In the genomic region with DNA sequence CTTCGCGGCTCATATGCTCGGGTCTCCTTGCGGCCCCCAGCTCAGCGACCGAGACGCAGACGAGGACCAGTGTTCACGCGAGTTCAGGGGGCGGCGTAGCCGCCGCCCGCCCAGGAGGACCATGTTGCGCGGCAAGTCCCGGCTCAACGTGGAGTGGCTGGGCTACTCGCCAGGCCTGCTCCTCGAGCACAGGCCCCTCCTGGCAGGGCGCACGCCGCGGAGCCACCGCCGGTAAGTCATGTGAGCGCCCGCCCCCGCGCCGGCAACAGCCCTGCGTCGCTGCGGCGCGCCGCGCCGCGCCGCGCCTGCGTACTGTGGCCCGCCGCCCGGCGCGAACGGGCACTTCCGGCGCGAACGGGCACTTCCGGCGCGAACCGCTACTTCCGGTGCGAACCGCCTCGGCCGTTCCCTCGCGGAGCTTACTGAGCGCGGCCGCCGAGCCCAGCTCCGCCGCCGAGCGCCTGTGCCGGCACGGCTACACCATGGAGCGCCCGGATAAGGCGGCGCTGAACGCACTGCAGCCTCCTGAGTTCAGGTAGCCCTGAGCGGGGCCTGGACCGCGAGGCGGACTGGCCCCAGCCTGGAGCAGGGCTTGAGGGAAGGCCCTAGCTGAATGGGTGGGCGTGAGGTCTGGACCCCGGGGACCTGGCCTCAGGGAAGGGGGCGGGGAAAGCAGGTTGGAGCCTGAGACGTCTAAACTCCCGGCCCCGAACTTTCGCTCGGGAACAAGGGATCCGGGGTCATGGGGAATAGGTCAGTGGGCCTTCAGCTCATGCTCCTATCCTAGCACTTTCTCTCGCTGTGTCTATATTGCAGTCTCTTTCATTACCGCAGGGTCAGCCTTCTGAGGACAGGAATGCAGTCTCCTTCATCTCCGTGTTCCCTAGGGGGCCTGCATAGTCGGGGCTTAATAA, we compare ENCODE assay signal across 8 cellular contexts. TPM values are rescaled to one million over a fixed set of nuclear protein-coding genes. Genes with fewer than 3 reads are reported as not detected.
DNase-seq lines count a peak whose midpoint lies in the region; ATAC-seq and TF ChIP-seq lines count a peak whose summit lies in the region.

A gene with protein sequence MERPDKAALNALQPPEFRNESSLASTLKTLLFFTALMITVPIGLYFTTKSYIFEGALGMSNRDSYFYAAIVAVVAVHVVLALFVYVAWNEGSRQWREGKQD (plus strand): TSS at position 380 of the 914 bp plus-strand sequence. CDS start 103 bp downstream, at position 483.

- H3K79me2 ChIP-seq in DND-41 (ENCODE audit: insufficient read depth, low read length), result peaks cover 66% of the 10 kb centered on the region

- peaks cover 26% of the 10 kb centered on the region; the same call in 1 of the 2 replicates for H4K20me1 ChIP-seq in DND-41 (ENCODE audit: insufficient read depth, low read length)

- H3K27ac Mint-ChIP-seq in activated T-helper 17 cell treated with anti-CD3 and anti-CD28 coated beads, Interleukin-2, amount 50 U/mL, for 72 hours, result peak within 1 kb of the TSS; percentile 93
- peak within 1 kb of the TSS; percentile 98 to 100 (median 99) for H3K27ac Mint-ChIP-seq in nephron

- ATAC-seq in DND-41 (ENCODE audit: insufficient read depth, low read depth), result peak; percentile 80
- ATAC-seq in GM21737 (IDR thresholded peaks at IDR 0.05; ENCODE audit: unreplicated experiment), result peak; percentile 88
- ATAC-seq in activated T-helper 17 cell treated with anti-CD3 and anti-CD28 coated beads, Interleukin-2, amount 50 U/mL, for 72 hours (replicated peaks), result peak; percentile 89
- peak; percentile 83 for ATAC-seq in stimulated activated naive CD8-positive, alpha-beta T cell treated with anti-CD3 and anti-CD28 coated beads, Interleukin-15, Interleukin-2, amounts not matched to agents 100 U/mL and 50 U/mL, for 24 hours

- H3K9me3 ChIP-seq in DND-41 (ENCODE audit: insufficient read depth, low read length, severe bottlenecking), result no peaks in the 10 kb centered on the region

- peak within 1 kb of the TSS; percentile 98 for H3K27ac ChIP-seq in DND-41 (ENCODE audit: low read length)

- H3K9me3 Mint-ChIP-seq in activated T-helper 17 cell treated with anti-CD3 and anti-CD28 coated beads, Interleukin-2, amount 50 U/mL, for 72 hours, result no peaks in the 10 kb centered on the region
- peaks cover 3% of the 10 kb centered on the region for H3K9me3 Mint-ChIP-seq in nephron

- peaks cover 39% of the 10 kb centered on the region for H3K36me3 Mint-ChIP-seq in activated T-helper 17 cell treated with anti-CD3 and anti-CD28 coated beads, Interleukin-2, amount 50 U/mL, for 72 hours (ENCODE audit: low read depth)
- no peaks in the 10 kb centered on the region for H3K36me3 Mint-ChIP-seq in nephron (ENCODE audit: low read depth)

- H3K4me1 Mint-ChIP-seq in activated T-helper 17 cell treated with anti-CD3 and anti-CD28 coated beads, Interleukin-2, amount 50 U/mL, for 72 hours, result peaks cover 6% of the 10 kb centered on the region
- H3K4me1 Mint-ChIP-seq in nephron, result peaks cover 43% of the 10 kb centered on the region

- no peaks in the 10 kb centered on the region for H3K27me3 ChIP-seq in DND-41 (ENCODE audit: insufficient read depth, low read length, poor library complexity)

- peak within 1 kb of the TSS; percentile 71 to 79 for H3K4me3 ChIP-seq in DND-41 (ENCODE audit: low read depth in 1 of 2, low read length in 2 of 2)

- H2AFZ ChIP-seq in DND-41 (ENCODE audit: low read depth, low read length), result peak within 1 kb of the TSS; percentile 78

- peak within 1 kb of the TSS; percentile 92 for H3K4me3 Mint-ChIP-seq in activated T-helper 17 cell treated with anti-CD3 and anti-CD28 coated beads, Interleukin-2, amount 50 U/mL, for 72 hours
- H3K4me3 Mint-ChIP-seq in nephron, result peak within 1 kb of the TSS; percentile 83 to 93 (median 91)

- H3K4me2 ChIP-seq in DND-41 (ENCODE audit: insufficient read depth, low read length), result peak within 1 kb of the TSS; percentile 61

- H3K4me1 ChIP-seq in DND-41 (ENCODE audit: insufficient read depth, low read length), result peaks cover 56% of the 10 kb centered on the region

- TF ChIP-seq CTCF in DND-41 (IDR thresholded peaks at IDR 0.05; ENCODE audit: borderline replicate concordance, extremely low read depth, low read length, poor library complexity, severe bottlenecking) (no peak), nephron (IDR thresholded peaks at IDR 0.05; ENCODE audit: unreplicated experiment in 3 of 3) (no peak)

- peak within 1 kb of the TSS; percentile 96 for H3K9ac ChIP-seq in DND-41 (ENCODE audit: low read depth, low read length)

- DNase-seq in DND-41, result peak; percentile 84
- peak; percentile 23 for DNase-seq in KG1 (lab: John Stamatoyannopoulos, UW)
- DNase-seq in RPMI7951 (ENCODE audit: low read depth), result peak; percentile 83
- DNase-seq in fibroblast of peridontal ligament (ENCODE audit: extremely low read depth), result peak; percentile 75
- DNase-seq in stimulated activated naive CD8-positive, alpha-beta T cell treated with anti-CD3 and anti-CD28 coated beads, Interleukin-15, Interleukin-2, amounts not matched to agents 100 U/mL and 50 U/mL, for 24 hours, result peak; percentile 83

- H3K27me3 Mint-ChIP-seq in activated T-helper 17 cell treated with anti-CD3 and anti-CD28 coated beads, Interleukin-2, amount 50 U/mL, for 72 hours, result no peaks in the 10 kb centered on the region
- H3K27me3 Mint-ChIP-seq in nephron (ENCODE audit: low read depth), result peaks cover 3% of the 10 kb centered on the region

- H3K36me3 ChIP-seq in DND-41 (ENCODE audit: insufficient read depth, low read length), result peaks cover 5% of the 10 kb centered on the region; the same call in 1 of the 2 replicates

RNA-seq across cellular contexts. Expression of the gene that starts here (rescaled TPM):
- 60.3 and 63.6 TPM in 2 replicates for total RNA-seq in RPMI7951 (2014; rRNA removed; shearing (Covaris generic))
- 10 to 100 TPM; 26.2 to 50.9 TPM for total RNA-seq in activated T-helper 17 cell treated with anti-CD3 and anti-CD28 coated beads, Interleukin-2, amount 50 U/mL, for 72 hours

Comparison
In these comparisons a context has a peak if more than half of its experiments do, and no peak if none do; other contexts are left out.
1. Peak in every context shown above with its lines: DNase-seq, ATAC-seq, H3K4me3 ChIP-seq and H3K27ac ChIP-seq.
2. DNase-seq: peak in every context shown above with its lines; median percentile 84 in DND-41; 83 in RPMI7951; 83 in stimulated activated naive CD8-positive, alpha-beta T cell treated with anti-CD3 and anti-CD28 coated beads, Interleukin-15, Interleukin-2, amounts not matched to agents 100 U/mL and 50 U/mL, for 24 hours; 75 in fibroblast of peridontal ligament; 23 in KG1.